In genomic region chr1:10935724-10936123, GRCh38 we compare ENCODE assay signal across 8 cellular contexts.
"Had no signal": no experiment of that assay in that cellular context is flagged by ENCODE, and none has a peak within 500 bp of the region (broad histone marks: within the 10 kb centered on the region; RNA-seq: fewer than 3 reads in every experiment).

No MANE protein-coding gene starts in this region.

- H3K27ac ChIP-seq: GM23248 had no signal

- H3K9ac ChIP-seq: GM23248 had no signal

- H3K36me3 Mint-ChIP-seq: IgD-negative memory B cell had no signal

- DNase-seq: GM23248, GOT3, H9, HCEC 1CT, KG1 had no signal

- H3K4me3 ChIP-seq: GM23248 had no signal

- FAIRE-seq: H54, HTR-8/SVneo had no signal

- H3K27ac Mint-ChIP-seq: H9, IgD-negative memory B cell had no signal

- H3K9me3 Mint-ChIP-seq: H9, IgD-negative memory B cell had no signal

- H2AFZ ChIP-seq: GM23248 had no signal

- H3K4me3 Mint-ChIP-seq: H9 had no signal
